Comparison of ENCODE assay signal across 10 cellular contexts in genomic region chr2:101751875-101752619, GRCh38. TPM values are rescaled to one million over a fixed set of nuclear protein-coding genes. Genes with fewer than 3 reads are reported as not detected.
DNase-seq lines count a peak whose midpoint lies in the region; ATAC-seq, FAIRE-seq and TF ChIP-seq lines count a peak whose summit lies in the region.
"Had no signal": no experiment of that assay in that cellular context is flagged by ENCODE, and none has a peak within 500 bp of the region (broad histone marks: within the 10 kb centered on the region; RNA-seq: fewer than 3 reads in every experiment).

No MANE protein-coding gene starts in this region.

- H3K4me1 ChIP-seq in PC-9 (replicated peaks; ENCODE audit: insufficient read depth) (peaks cover 38% of the 10 kb centered on the region), mucosa of descending colon (ENCODE audit: low read depth) (peaks cover 11% of the 10 kb centered on the region)

- peak overlapping the region; percentile 11; the same call in 1 of the 2 replicates for H3K27ac ChIP-seq in PC-9
- H3K27ac ChIP-seq: parathyroid adenoma had no signal

- peaks cover 59% of the 10 kb centered on the region for H3F3A ChIP-seq in PC-9 (ENCODE audit: insufficient read depth, low read depth)

- no peaks in the 10 kb centered on the region for H3K27me3 ChIP-seq in PC-9 (ENCODE audit: insufficient read depth, low read depth)

- no peaks in the 10 kb centered on the region for H3K36me3 ChIP-seq in PC-9 (ENCODE audit: low read depth)
- no peaks in the 10 kb centered on the region for H3K36me3 ChIP-seq in mucosa of descending colon (ENCODE audit: low read depth)

- no TSS peak for BruUV-seq in PC-9 (replicated peaks; lab: Mats Ljungman, UMichigan)

- H3K4me3 ChIP-seq in PC-9: no peak overlapping the region
- no peak overlapping the region for H3K4me3 ChIP-seq in mucosa of descending colon

- H3K79me2 ChIP-seq in PC-9 (ENCODE audit: low read depth): peaks cover 82% of the 10 kb centered on the region

- POLR2A ChIA-PET in PC-9 (lab: Charles Lee; ENCODE audit: unreplicated experiment): no interaction called here

- no peaks in the 10 kb centered on the region for H3K9me3 ChIP-seq in PC-9 (ENCODE audit: insufficient read depth, low read depth)
- no peaks in the 10 kb centered on the region for H3K9me3 ChIP-seq in mucosa of descending colon

- H4K20me1 ChIP-seq in PC-9 (ENCODE audit: insufficient read depth): peaks cover 17% of the 10 kb centered on the region

- no peaks in the 10 kb centered on the region for H3K9me2 ChIP-seq in PC-9 (ENCODE audit: insufficient read depth)

- DNase-seq in PC-9: no peak
- DNase-seq in mucosa of descending colon: no peak
- DNase-seq in GM03348 (ENCODE audit: low spot score): no peak
- no peak for DNase-seq in occipital lobe (lab: John Stamatoyannopoulos, UW)
- DNase-seq in dermis blood vessel endothelial cell: no peak
- DNase-seq in frontal cortex (ENCODE audit: low spot score in 2 of 2): no peak
- DNase-seq: activated naive CD8-positive, alpha-beta T cell treated with anti-CD3 and anti-CD28 coated beads, Interleukin-2, amount 10 ng/mL, durations not matched to agents 7 days and 5 days had no signal

- TF ChIP-seq CTCF in PC-9 (conservative IDR thresholded peaks at IDR 0.05) (no peak), mucosa of descending colon (IDR thresholded peaks at IDR 0.05) (no peak)

- CTCF ChIA-PET in PC-9 (lab: Charles Lee): no interaction called here

- intact Hi-C loops in PC-9 (cut with micrococcal nuclease; ENCODE audit: unreplicated experiment): no loop called here
- intact Hi-C loops in mucosa of descending colon (cut with DNase I, micrococcal nuclease): no loop called here

- no peak for FAIRE-seq in frontal cortex (lab: Jason Lieb, UNC)

- no peak overlapping the region for H3K4me2 ChIP-seq in PC-9

- H2AFZ ChIP-seq in PC-9: no peak overlapping the region
- H2AFZ ChIP-seq: parathyroid adenoma had no signal

- peak; percentile 70 for ATAC-seq in GM18502 (IDR thresholded peaks at IDR 0.05; ENCODE audit: poor library complexity, unreplicated experiment)
- peak; percentile 79 for ATAC-seq in HG02642 (IDR thresholded peaks at IDR 0.05; ENCODE audit: poor library complexity, unreplicated experiment)
- ATAC-seq in mucosa of descending colon: peak; percentile 63

RNA-seq across cellular contexts. Expression of gene MAP4K4, which starts 54.5 kb away (rescaled TPM):
- total RNA-seq in PC-9 (2021) (100 and 129 TPM in 2 replicates), mucosa of descending colon (10 to 100 TPM; 26.4 to 54.6 (median 34.2) TPM), occipital lobe (165 TPM), dermis blood vessel endothelial cell (192 and 255 TPM in 2 replicates), frontal cortex (161 TPM)
